ENCODE assay signal across 10 cellular contexts in genomic region chr11:44592125-44592643, GRCh38. TPM values are rescaled to one million over a fixed set of nuclear protein-coding genes. Genes with fewer than 3 reads are reported as not detected.
DNase-seq lines count a peak whose midpoint lies in the region; ATAC-seq and TF ChIP-seq lines count a peak whose summit lies in the region.
"Had no signal": no experiment of that assay in that cellular context is flagged by ENCODE, and none has a peak within 500 bp of the region (broad histone marks: within the 10 kb centered on the region; RNA-seq: fewer than 3 reads in every experiment).

No MANE protein-coding gene starts in this region.

- TF ChIP-seq CTCF in lung (IDR thresholded peaks at IDR 0.05; ENCODE audit: control extremely low read depth, extremely low read depth): no peak
- TF ChIP-seq CTCF in suprapubic skin (IDR thresholded peaks at IDR 0.05): no peak

- WGBS in lung, 2 donors: 46 to 63% methylated on average over 9 of the region's 9 CpGs
- WGBS in suprapubic skin: 54% methylated on average over 9 of the region's 9 CpGs

- H3K27ac ChIP-seq in lung (ENCODE audit: low read depth in 1 of 2, low read length in 1 of 2) (peak overlapping the region in 1 of 2 donors; percentile 79), suprapubic skin (peak overlapping the region; percentile 49)

- POLR2A ChIA-PET in activated CD4-positive, alpha-beta T cell treated with anti-CD3 and anti-CD28 coated beads for 36 hours (lab: Charles Lee): interaction anchor here (0.7 kb wide), 1 partner anchor 25 kb away, joined by 4 read pairs; no protein-coding TSS in a partner anchor

- no peaks in the 10 kb centered on the region for H3K9me3 ChIP-seq in lung (ENCODE audit: control insufficient read depth in 2 of 2, insufficient read depth in 1 of 2, low read length in 1 of 2)
- no peaks in the 10 kb centered on the region for H3K9me3 ChIP-seq in suprapubic skin

- peaks cover 0 to 17% of the 10 kb centered on the region in 2 donors for H3K36me3 ChIP-seq in lung (ENCODE audit: control insufficient read depth in 2 of 2, insufficient read depth in 2 of 2, low read length in 2 of 2)
- peaks cover 11% of the 10 kb centered on the region for H3K36me3 ChIP-seq in suprapubic skin

- intact Hi-C loops in activated CD4-positive, alpha-beta T cell treated with anti-CD3 and anti-CD28 coated beads for 36 hours (cut with DNase I, micrococcal nuclease): no loop called here

- peak overlapping the region; percentile 21 for H3K27ac Mint-ChIP-seq in activated CD4-positive, alpha-beta T cell treated with anti-CD3 and anti-CD28 coated beads for 36 hours
- H3K27ac Mint-ChIP-seq in activated naive CD8-positive, alpha-beta T cell treated with anti-CD3 and anti-CD28 coated beads, Interleukin-2, amount 50 U/mL, for 24 hours: peak overlapping the region; percentile 74

- no peaks in the 10 kb centered on the region for H3K9me3 Mint-ChIP-seq in activated CD4-positive, alpha-beta T cell treated with anti-CD3 and anti-CD28 coated beads for 36 hours (ENCODE audit: low read depth)
- H3K9me3 Mint-ChIP-seq in activated naive CD8-positive, alpha-beta T cell treated with anti-CD3 and anti-CD28 coated beads, Interleukin-2, amount 50 U/mL, for 24 hours: no peaks in the 10 kb centered on the region

- H3K4me1 ChIP-seq in lung (ENCODE audit: control insufficient read depth in 2 of 2, insufficient read depth in 2 of 2, low read length in 2 of 2) (peaks cover 0 to 21% of the 10 kb centered on the region in 2 donors), suprapubic skin (peaks cover 34% of the 10 kb centered on the region)

- H3K4me3 ChIP-seq in lung (no peak overlapping the region), suprapubic skin (no peak overlapping the region)

- no peak overlapping the region for H3K4me3 Mint-ChIP-seq in activated CD4-positive, alpha-beta T cell treated with anti-CD3 and anti-CD28 coated beads for 36 hours
- H3K4me3 Mint-ChIP-seq in activated naive CD8-positive, alpha-beta T cell treated with anti-CD3 and anti-CD28 coated beads, Interleukin-2, amount 50 U/mL, for 24 hours: no peak overlapping the region

- no peak for TF ChIP-seq POLR2A in suprapubic skin (IDR thresholded peaks at IDR 0.05)

- ATAC-seq in activated CD4-positive, alpha-beta T cell treated with anti-CD3 and anti-CD28 coated beads for 36 hours: no peak
- no peak for ATAC-seq in activated naive CD8-positive, alpha-beta T cell treated with anti-CD3 and anti-CD28 coated beads, Interleukin-2, amount 50 U/mL, for 24 hours
- ATAC-seq in lung (ENCODE audit: insufficient read depth, low FRiP score): peak; percentile 68
- ATAC-seq in HG02981 (IDR thresholded peaks at IDR 0.05; ENCODE audit: unreplicated experiment): no peak
- ATAC-seq: PC-3 had no signal

- no peak for TF ChIP-seq EP300 in suprapubic skin (IDR thresholded peaks at IDR 0.05)

- no peaks in the 10 kb centered on the region for H3K27me3 Mint-ChIP-seq in activated CD4-positive, alpha-beta T cell treated with anti-CD3 and anti-CD28 coated beads for 36 hours
- no peaks in the 10 kb centered on the region for H3K27me3 Mint-ChIP-seq in activated naive CD8-positive, alpha-beta T cell treated with anti-CD3 and anti-CD28 coated beads, Interleukin-2, amount 50 U/mL, for 24 hours

- peaks cover 66% of the 10 kb centered on the region for H3K4me1 Mint-ChIP-seq in activated CD4-positive, alpha-beta T cell treated with anti-CD3 and anti-CD28 coated beads for 36 hours
- H3K4me1 Mint-ChIP-seq in activated naive CD8-positive, alpha-beta T cell treated with anti-CD3 and anti-CD28 coated beads, Interleukin-2, amount 50 U/mL, for 24 hours: peaks cover 71% of the 10 kb centered on the region

- DNase-seq in activated CD4-positive, alpha-beta T cell treated with anti-CD3 and anti-CD28 coated beads for 36 hours: no peak
- no peak for DNase-seq in activated CD4-positive, alpha-beta T cell treated with anti-CD3 and anti-CD28 coated beads for 48 hours
- DNase-seq in activated naive CD8-positive, alpha-beta T cell treated with anti-CD3 and anti-CD28 coated beads, Interleukin-2, amount 50 U/mL, for 24 hours: no peak
- peak; percentile 57 for DNase-seq in lung (ENCODE audit: low spot score)
- peak in 1 of 2 donors; percentile 81 for DNase-seq in suprapubic skin (ENCODE audit: low spot score in 2 of 2)
- DNase-seq in cortex of kidney (lab: John Stamatoyannopoulos, UW): no peak
- no peak for DNase-seq in NCI-H510A treated with DMSO at 0.1 percent for 48 hours (lab: John Stamatoyannopoulos, UW)
- DNase-seq: activated CD8-positive, alpha-beta memory T cell treated with anti-CD3 and anti-CD28 coated beads, Interleukin-2, amount 50 U/mL, for 4 hours; PC-3 had no signal

- H3K27me3 ChIP-seq in lung (ENCODE audit: control insufficient read depth, insufficient read depth): no peaks in the 10 kb centered on the region
- no peaks in the 10 kb centered on the region for H3K27me3 ChIP-seq in suprapubic skin

- CTCF ChIA-PET in activated CD4-positive, alpha-beta T cell treated with anti-CD3 and anti-CD28 coated beads for 36 hours (lab: Charles Lee): interaction anchor here (1.0 to 1.2 kb wide), 4 partner anchors 10 to 26 kb away, joined by 3 to 4 read pairs (median 3); no protein-coding TSS in a partner anchor

- peaks cover 62% of the 10 kb centered on the region for H3K36me3 Mint-ChIP-seq in activated CD4-positive, alpha-beta T cell treated with anti-CD3 and anti-CD28 coated beads for 36 hours (ENCODE audit: low read depth)
- peaks cover 68% of the 10 kb centered on the region for H3K36me3 Mint-ChIP-seq in activated naive CD8-positive, alpha-beta T cell treated with anti-CD3 and anti-CD28 coated beads, Interleukin-2, amount 50 U/mL, for 24 hours (ENCODE audit: low read depth)

RNA-seq across cellular contexts. Expression of gene CD82, which starts 26.7 kb away (rescaled TPM):
- total RNA-seq in activated CD4-positive, alpha-beta T cell treated with anti-CD3 and anti-CD28 coated beads for 36 hours: 100 to 1,000 TPM; 239 to 272 TPM
- total RNA-seq in lung: 100 to 1,000 TPM in 1 of 2 donors, 10 to 100 TPM in 1; 63.3 to 237 TPM
- polyA plus RNA-seq in lung: 100 to 1,000 TPM; 162 to 218 TPM
- total RNA-seq in suprapubic skin: 100 to 1,000 TPM in 3 of 4 donors, 10 to 100 TPM in 1; 77.6 to 155 (median 118) TPM
